Comparison of ENCODE assay signal across 15 cellular contexts in genomic region chr12:52633383-52633782, GRCh38. TPM values are rescaled to one million over a fixed set of nuclear protein-coding genes. Genes with fewer than 3 reads are reported as not detected.
DNase-seq lines count a peak whose midpoint lies in the region; ATAC-seq and TF ChIP-seq lines count a peak whose summit lies in the region.
"Had no signal": no experiment of that assay in that cellular context is flagged by ENCODE, and none has a peak within 500 bp of the region (broad histone marks: within the 10 kb centered on the region; RNA-seq: fewer than 3 reads in every experiment).

No MANE protein-coding gene starts in this region.

- POLR2A ChIA-PET in activated CD8-positive, alpha-beta T cell treated with anti-CD3 and anti-CD28 coated beads for 36 hours (lab: Charles Lee), result no interaction called here

- no peaks in the 10 kb centered on the region for H3K9me3 Mint-ChIP-seq in activated T-cell treated with anti-CD3 and anti-CD28 coated beads, Interleukin-2, amount 50 U/mL, for 72 hours
- H3K9me3 Mint-ChIP-seq in activated CD8-positive, alpha-beta T cell treated with anti-CD3 and anti-CD28 coated beads for 36 hours, result no peaks in the 10 kb centered on the region
- no peaks in the 10 kb centered on the region for H3K9me3 Mint-ChIP-seq in stimulated activated naive CD8-positive, alpha-beta T cell treated with anti-CD3 and anti-CD28 coated beads, Interleukin-15, Interleukin-2, amounts not matched to agents 100 ng/mL and 50 ng/mL, for 24 hours

- TF ChIP-seq CTCF in activated CD8-positive, alpha-beta T cell treated with anti-CD3 and anti-CD28 coated beads for 36 hours (IDR thresholded peaks at IDR 0.05), result no peak

- peak overlapping the region in 1 of 2 donors; percentile 47 for H3K4me3 Mint-ChIP-seq in activated T-cell treated with anti-CD3 and anti-CD28 coated beads, Interleukin-2, amount 50 U/mL, for 72 hours
- no peak overlapping the region for H3K4me3 Mint-ChIP-seq in activated CD8-positive, alpha-beta T cell treated with anti-CD3 and anti-CD28 coated beads for 36 hours
- no peak overlapping the region for H3K4me3 Mint-ChIP-seq in stimulated activated naive CD8-positive, alpha-beta T cell treated with anti-CD3 and anti-CD28 coated beads, Interleukin-15, Interleukin-2, amounts not matched to agents 100 ng/mL and 50 ng/mL, for 24 hours

- in situ Hi-C loops in ACHN (cut with HindIII; ENCODE audit: low pct_ligation_motif_present, low pct_unique_long_range_greater_than_20kb, low sequenced_read_pairs), result no loop called here

- intact Hi-C loops in activated CD8-positive, alpha-beta T cell treated with anti-CD3 and anti-CD28 coated beads for 36 hours (cut with micrococcal nuclease), result no loop called here

- peak overlapping the region; percentile 9 for H3K27ac Mint-ChIP-seq in activated T-cell treated with anti-CD3 and anti-CD28 coated beads, Interleukin-2, amount 50 U/mL, for 72 hours
- H3K27ac Mint-ChIP-seq in activated CD8-positive, alpha-beta T cell treated with anti-CD3 and anti-CD28 coated beads for 36 hours, result peak overlapping the region; percentile 48
- H3K27ac Mint-ChIP-seq in stimulated activated naive CD8-positive, alpha-beta T cell treated with anti-CD3 and anti-CD28 coated beads, Interleukin-15, Interleukin-2, amounts not matched to agents 100 ng/mL and 50 ng/mL, for 24 hours, result peak overlapping the region; percentile 16

- H3K4me1 Mint-ChIP-seq in activated T-cell treated with anti-CD3 and anti-CD28 coated beads, Interleukin-2, amount 50 U/mL, for 72 hours (ENCODE audit: low read depth), result peaks cover 44% of the 10 kb centered on the region
- H3K4me1 Mint-ChIP-seq in activated CD8-positive, alpha-beta T cell treated with anti-CD3 and anti-CD28 coated beads for 36 hours (ENCODE audit: low read depth), result peaks cover 46% of the 10 kb centered on the region
- H3K4me1 Mint-ChIP-seq in stimulated activated naive CD8-positive, alpha-beta T cell treated with anti-CD3 and anti-CD28 coated beads, Interleukin-15, Interleukin-2, amounts not matched to agents 100 ng/mL and 50 ng/mL, for 24 hours (ENCODE audit: low read depth), result peaks cover 54% of the 10 kb centered on the region

- H3K27me3 Mint-ChIP-seq in activated T-cell treated with anti-CD3 and anti-CD28 coated beads, Interleukin-2, amount 50 U/mL, for 72 hours (ENCODE audit: low read depth), result no peaks in the 10 kb centered on the region
- H3K27me3 Mint-ChIP-seq in activated CD8-positive, alpha-beta T cell treated with anti-CD3 and anti-CD28 coated beads for 36 hours, result no peaks in the 10 kb centered on the region
- no peaks in the 10 kb centered on the region for H3K27me3 Mint-ChIP-seq in stimulated activated naive CD8-positive, alpha-beta T cell treated with anti-CD3 and anti-CD28 coated beads, Interleukin-15, Interleukin-2, amounts not matched to agents 100 ng/mL and 50 ng/mL, for 24 hours

- DNase-seq in activated T-cell treated with anti-CD3 and anti-CD28 coated beads, Interleukin-2, amount 50 U/mL, for 72 hours, result no peak
- no peak for DNase-seq in activated T-cell treated with anti-CD3 and anti-CD28 coated beads, Interleukin-2, amount 50 U/mL, for 1 hour
- DNase-seq in NAMALWA (ENCODE audit: low spot score) (peak; percentile 24), ACHN (no peak), amygdala (lab: John Stamatoyannopoulos, UW) (no peak)
- peak; percentile 34 for DNase-seq in activated CD8-positive, alpha-beta T cell treated with anti-CD3 and anti-CD28 coated beads for 36 hours
- DNase-seq: body of pancreas; effector CD8-positive, alpha-beta T cell; foreskin keratinocyte; NCI-H2227 treated with DMSO at 0.1 percent for 48 hours; stimulated activated CD4-positive, alpha-beta T cell treated with anti-CD3 and anti-CD28 coated beads, Interleukin-1b, Interleukin-23, amount 100 ng/mL, for 48 hours had no signal

- CTCF ChIA-PET in activated CD8-positive, alpha-beta T cell treated with anti-CD3 and anti-CD28 coated beads for 36 hours (lab: Charles Lee), result interaction anchor here (1.1 to 1.3 kb wide), 4 partner anchors 16 to 252 kb away, joined by 3 to 4 read pairs (median 3); no protein-coding TSS in a partner anchor

- no peaks in the 10 kb centered on the region for H3K36me3 Mint-ChIP-seq in activated T-cell treated with anti-CD3 and anti-CD28 coated beads, Interleukin-2, amount 50 U/mL, for 72 hours (ENCODE audit: insufficient read depth in 2 of 2)
- H3K36me3 Mint-ChIP-seq in activated CD8-positive, alpha-beta T cell treated with anti-CD3 and anti-CD28 coated beads for 36 hours (ENCODE audit: low read depth), result no peaks in the 10 kb centered on the region
- no peaks in the 10 kb centered on the region for H3K36me3 Mint-ChIP-seq in stimulated activated naive CD8-positive, alpha-beta T cell treated with anti-CD3 and anti-CD28 coated beads, Interleukin-15, Interleukin-2, amounts not matched to agents 100 ng/mL and 50 ng/mL, for 24 hours (ENCODE audit: low read depth)

- peak; percentile 29 to 48 for ATAC-seq in activated T-cell treated with anti-CD3 and anti-CD28 coated beads, Interleukin-2, amount 50 U/mL, for 72 hours (replicated peaks in 1 of 2)
- ATAC-seq in activated CD8-positive, alpha-beta T cell treated with anti-CD3 and anti-CD28 coated beads for 36 hours, result peak; percentile 61
- no peak for ATAC-seq in HG02852 (IDR thresholded peaks at IDR 0.05; ENCODE audit: unreplicated experiment)
- ATAC-seq: body of pancreas, foreskin keratinocyte, Panc1 had no signal

RNA-seq across cellular contexts. Expression of gene KRT73, which starts 15.0 kb away (rescaled TPM):
- 1 to 10 TPM in 1 of 2 donors, under 1 TPM in 1; 0.36 to 1.3 TPM for total RNA-seq in activated T-cell treated with anti-CD3 and anti-CD28 coated beads, Interleukin-2, amount 50 U/mL, for 72 hours
- under 1 TPM in 1 of 2 experiments, not detected in 1; 0.20 TPM for total RNA-seq in activated CD8-positive, alpha-beta T cell treated with anti-CD3 and anti-CD28 coated beads for 36 hours
- total RNA-seq: foreskin keratinocyte had no signal

RNA-seq across cellular contexts. Expression of gene KRT2, which starts 18.6 kb away (rescaled TPM):
- not detected for total RNA-seq in activated T-cell treated with anti-CD3 and anti-CD28 coated beads, Interleukin-2, amount 50 U/mL, for 72 hours
- not detected for total RNA-seq in activated CD8-positive, alpha-beta T cell treated with anti-CD3 and anti-CD28 coated beads for 36 hours
- total RNA-seq: body of pancreas, foreskin keratinocyte had no signal

RNA-seq across cellular contexts. Expression of gene KRT72, which starts 32.1 kb away (rescaled TPM):
- 1 to 10 TPM in 1 of 2 donors, under 1 TPM in 1; 0.31 to 2.3 TPM for total RNA-seq in activated T-cell treated with anti-CD3 and anti-CD28 coated beads, Interleukin-2, amount 50 U/mL, for 72 hours
- under 1 TPM; 0.16 to 0.32 TPM for total RNA-seq in activated CD8-positive, alpha-beta T cell treated with anti-CD3 and anti-CD28 coated beads for 36 hours
- total RNA-seq: body of pancreas, foreskin keratinocyte had no signal

RNA-seq across cellular contexts. Expression of gene KRT1, which starts 46.8 kb away (rescaled TPM):
- total RNA-seq in activated T-cell treated with anti-CD3 and anti-CD28 coated beads, Interleukin-2, amount 50 U/mL, for 72 hours, result not detected
- total RNA-seq in activated CD8-positive, alpha-beta T cell treated with anti-CD3 and anti-CD28 coated beads for 36 hours, result not detected
- total RNA-seq: body of pancreas had no signal

RNA-seq across cellular contexts. Expression of gene KRT74, which starts 59.7 kb away (rescaled TPM):
- under 1 TPM in 1 of 2 donors, not detected in 1; 0.12 TPM for total RNA-seq in activated T-cell treated with anti-CD3 and anti-CD28 coated beads, Interleukin-2, amount 50 U/mL, for 72 hours
- total RNA-seq in activated CD8-positive, alpha-beta T cell treated with anti-CD3 and anti-CD28 coated beads for 36 hours, result not detected
- total RNA-seq: body of pancreas; foreskin keratinocyte; T-helper 2 cell treated with Interferon-gamma antibody and Interleukin-4, amounts not matched to agents 100 ng/mL and 5 ng/mL, for 36 hours had no signal

Comparison
In these comparisons a context has a peak if more than half of its experiments do, and no peak if none do; other contexts are left out.
1. DNase-seq: peak in NAMALWA (single experiment) and activated CD8-positive, alpha-beta T cell treated with anti-CD3 and anti-CD28 coated beads for 36 hours (single experiment); none in activated T-cell treated with anti-CD3 and anti-CD28 coated beads, Interleukin-2, amount 50 U/mL, for 72 hours (0 of 2), activated T-cell treated with anti-CD3 and anti-CD28 coated beads, Interleukin-2, amount 50 U/mL, for 1 hour (single experiment), ACHN (single experiment) and amygdala (0 of 56).
2. Peak in every context shown above with its lines, with median percentiles within 50 percentile points of each other: H3K27ac Mint-ChIP-seq.